In the genomic region with DNA sequence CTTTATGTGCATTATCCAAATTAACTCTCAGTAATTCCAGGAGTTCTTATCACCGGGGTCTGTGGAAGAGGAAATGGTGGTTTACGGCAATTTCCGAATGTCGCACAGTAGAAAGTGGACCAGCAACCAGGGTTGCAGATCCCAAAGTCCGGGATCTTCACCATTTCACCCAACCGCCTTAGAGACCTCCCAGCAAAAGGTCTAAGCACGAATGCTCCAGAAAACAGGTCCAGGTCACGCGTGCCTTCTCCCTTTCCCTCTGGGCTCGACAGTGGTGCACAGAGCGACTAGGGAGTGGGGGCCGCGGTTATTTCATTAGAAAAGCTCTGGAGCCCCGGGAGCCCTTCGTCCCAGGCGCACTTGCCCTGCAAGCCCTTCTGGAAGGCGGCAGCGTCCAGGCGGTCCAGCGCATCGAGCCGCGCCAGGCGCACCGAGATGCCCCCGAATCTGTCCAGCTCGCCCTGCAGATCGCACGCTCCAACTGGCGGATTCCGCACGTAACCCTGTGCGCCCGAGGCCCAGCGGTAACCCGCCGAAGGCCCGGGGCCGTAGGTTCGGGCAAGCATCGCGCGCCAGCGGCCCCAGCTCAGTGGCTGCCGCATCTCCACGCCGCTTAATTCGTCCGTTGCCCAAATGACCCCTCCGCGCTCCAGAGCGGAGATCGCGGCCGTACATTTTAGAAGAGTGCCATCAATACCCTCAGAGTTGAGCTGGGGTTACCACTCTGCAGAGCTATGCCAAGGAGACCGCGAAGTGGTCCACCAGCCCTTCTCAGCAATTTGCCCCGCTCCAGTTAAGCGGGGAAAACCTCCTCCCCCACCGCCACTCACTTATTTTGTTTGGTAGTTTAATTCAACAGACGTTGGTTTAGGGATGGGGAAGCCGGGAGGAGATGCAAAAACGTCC, we compare ENCODE assay signal across 1 cellular context.
A peak's percentile ranks its signal among the peaks of the same experiment; 100 is the strongest.
TF ChIP-seq lines count a peak whose summit lies in the region.

A gene with protein sequence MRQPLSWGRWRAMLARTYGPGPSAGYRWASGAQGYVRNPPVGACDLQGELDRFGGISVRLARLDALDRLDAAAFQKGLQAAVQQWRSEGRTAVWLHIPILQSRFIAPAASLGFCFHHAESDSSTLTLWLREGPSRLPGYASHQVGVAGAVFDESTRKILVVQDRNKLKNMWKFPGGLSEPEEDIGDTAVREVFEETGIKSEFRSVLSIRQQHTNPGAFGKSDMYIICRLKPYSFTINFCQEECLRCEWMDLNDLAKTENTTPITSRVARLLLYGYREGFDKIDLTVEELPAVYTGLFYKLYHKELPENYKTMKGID (minus strand): TSS at position 627 of the 906 bp plus-strand sequence. CDS start 25 bp downstream, at position 602.

TF ChIP-seq in GM12878, 131 proteins besides CTCF, POLR2A, EP300 and RAD21 (continues in another document):
- TF ChIP-seq RBBP5 (conservative IDR thresholded peaks at IDR 0.05) (no peak), SMARCA5 (IDR thresholded peaks at IDR 0.05) (0 out of 2 replicates have a peak, but pooled peaks have one; percentile 68), ZBED1 (IDR thresholded peaks at IDR 0.05; ENCODE audit: borderline replicate concordance) (no peak), SIN3A (IDR thresholded peaks at IDR 0.05; ENCODE audit: low read depth, low read length) (peak; percentile 36; the same call in 1 of the 2 replicates), BHLHE40 (IDR thresholded peaks at IDR 0.05; ENCODE audit: borderline replicate concordance in 1 of 2, low read depth in 2 of 2, low read length in 1 of 2) (0 out of 4 replicates have a peak, but pooled peaks of 1 of the 2 experiments have one; percentile 35), ZSCAN29 (IDR thresholded peaks at IDR 0.05) (0 out of 2 replicates have a peak, but pooled peaks have one; percentile 48), STAT1 (conservative IDR thresholded peaks at IDR 0.05) (no peak), RCOR1 (conservative IDR thresholded peaks at IDR 0.05; ENCODE audit: low read depth, low read length) (no peak), ATF7 (IDR thresholded peaks at IDR 0.05; ENCODE audit: low read depth) (no peak), TARDBP (IDR thresholded peaks at IDR 0.05; ENCODE audit: borderline replicate concordance) (no peak), DPF2 (IDR thresholded peaks at IDR 0.05) (no peak), SP1 (IDR thresholded peaks at IDR 0.05; ENCODE audit: low read depth, low read length) (no peak), GATAD2B (conservative IDR thresholded peaks at IDR 0.05; ENCODE audit: low read depth) (peak; percentile 32; the same call in 1 of the 2 replicates), NFIC (IDR thresholded peaks at IDR 0.05; ENCODE audit: low read depth, low read length) (no peak), CREB1 (IDR thresholded peaks at IDR 0.05; ENCODE audit: low read depth) (no peak), IKZF1 (conservative IDR thresholded peaks at IDR 0.05) (peak; percentile 44), NR2F1 (conservative IDR thresholded peaks at IDR 0.05) (peak; percentile 62), RB1 (IDR thresholded peaks at IDR 0.05; ENCODE audit: borderline replicate concordance) (no peak), KAT2A (conservative IDR thresholded peaks at IDR 0.05; ENCODE audit: control insufficient read depth, low read depth, low read length) (no peak), BCL11A (IDR thresholded peaks at IDR 0.05; ENCODE audit: low read depth, low read length) (no peak), IKZF2 (IDR thresholded peaks at IDR 0.05) (no peak), ZNF217 (IDR thresholded peaks at IDR 0.05) (no peak), IRF4 (IDR thresholded peaks at IDR 0.05; ENCODE audit: low read depth, low read length) (0 out of 2 replicates have a peak, but pooled peaks have one; percentile 6), ZNF207 (IDR thresholded peaks at IDR 0.05; ENCODE audit: borderline replicate concordance) (no peak), SREBF2 (IDR thresholded peaks at IDR 0.05; ENCODE audit: low read length) (no peak), CBX5 (IDR thresholded peaks at IDR 0.05; ENCODE audit: low read depth) (0 out of 2 replicates have a peak, but pooled peaks have one; percentile 38), GABPA (IDR thresholded peaks at IDR 0.05; ENCODE audit: low read depth) (no peak), LARP7 (IDR thresholded peaks at IDR 0.05) (peak; percentile 74), RUNX3 (IDR thresholded peaks at IDR 0.05; ENCODE audit: low read length) (no peak), CREM (IDR thresholded peaks at IDR 0.05; ENCODE audit: low read depth) (no peak), BRCA1 (IDR thresholded peaks at IDR 0.05; ENCODE audit: low read depth, low read length) (no peak), HDAC6 (IDR thresholded peaks at IDR 0.05; ENCODE audit: unreplicated experiment) (no peak), NR2C1 (IDR thresholded peaks at IDR 0.05) (peak; percentile 44; the same call in 1 of the 2 replicates), EZH2 (IDR thresholded peaks at IDR 0.05; ENCODE audit: borderline replicate concordance, control insufficient read depth, low read depth, low read length) (no peak), SMAD1 (IDR thresholded peaks at IDR 0.05; ENCODE audit: low read depth, partially characterized antibody) (no peak)
- TF ChIP-seq, protein P1, sequence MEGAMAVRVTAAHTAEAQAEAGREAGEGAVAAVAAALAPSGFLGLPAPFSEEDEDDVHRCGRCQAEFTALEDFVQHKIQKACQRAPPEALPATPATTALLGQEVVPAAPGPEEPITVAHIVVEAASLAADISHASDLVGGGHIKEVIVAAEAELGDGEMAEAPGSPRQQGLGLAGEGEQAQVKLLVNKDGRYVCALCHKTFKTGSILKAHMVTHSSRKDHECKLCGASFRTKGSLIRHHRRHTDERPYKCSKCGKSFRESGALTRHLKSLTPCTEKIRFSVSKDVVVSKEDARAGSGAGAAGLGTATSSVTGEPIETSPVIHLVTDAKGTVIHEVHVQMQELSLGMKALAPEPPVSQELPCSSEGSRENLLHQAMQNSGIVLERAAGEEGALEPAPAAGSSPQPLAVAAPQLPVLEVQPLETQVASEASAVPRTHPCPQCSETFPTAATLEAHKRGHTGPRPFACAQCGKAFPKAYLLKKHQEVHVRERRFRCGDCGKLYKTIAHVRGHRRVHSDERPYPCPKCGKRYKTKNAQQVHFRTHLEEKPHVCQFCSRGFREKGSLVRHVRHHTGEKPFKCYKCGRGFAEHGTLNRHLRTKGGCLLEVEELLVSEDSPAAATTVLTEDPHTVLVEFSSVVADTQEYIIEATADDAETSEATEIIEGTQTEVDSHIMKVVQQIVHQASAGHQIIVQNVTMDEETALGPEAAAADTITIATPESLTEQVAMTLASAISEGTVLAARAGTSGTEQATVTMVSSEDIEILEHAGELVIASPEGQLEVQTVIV (IDR thresholded peaks at IDR 0.05; ENCODE audit: borderline replicate concordance, partially characterized antibody), result peak; percentile 87
- TF ChIP-seq, protein P2, sequence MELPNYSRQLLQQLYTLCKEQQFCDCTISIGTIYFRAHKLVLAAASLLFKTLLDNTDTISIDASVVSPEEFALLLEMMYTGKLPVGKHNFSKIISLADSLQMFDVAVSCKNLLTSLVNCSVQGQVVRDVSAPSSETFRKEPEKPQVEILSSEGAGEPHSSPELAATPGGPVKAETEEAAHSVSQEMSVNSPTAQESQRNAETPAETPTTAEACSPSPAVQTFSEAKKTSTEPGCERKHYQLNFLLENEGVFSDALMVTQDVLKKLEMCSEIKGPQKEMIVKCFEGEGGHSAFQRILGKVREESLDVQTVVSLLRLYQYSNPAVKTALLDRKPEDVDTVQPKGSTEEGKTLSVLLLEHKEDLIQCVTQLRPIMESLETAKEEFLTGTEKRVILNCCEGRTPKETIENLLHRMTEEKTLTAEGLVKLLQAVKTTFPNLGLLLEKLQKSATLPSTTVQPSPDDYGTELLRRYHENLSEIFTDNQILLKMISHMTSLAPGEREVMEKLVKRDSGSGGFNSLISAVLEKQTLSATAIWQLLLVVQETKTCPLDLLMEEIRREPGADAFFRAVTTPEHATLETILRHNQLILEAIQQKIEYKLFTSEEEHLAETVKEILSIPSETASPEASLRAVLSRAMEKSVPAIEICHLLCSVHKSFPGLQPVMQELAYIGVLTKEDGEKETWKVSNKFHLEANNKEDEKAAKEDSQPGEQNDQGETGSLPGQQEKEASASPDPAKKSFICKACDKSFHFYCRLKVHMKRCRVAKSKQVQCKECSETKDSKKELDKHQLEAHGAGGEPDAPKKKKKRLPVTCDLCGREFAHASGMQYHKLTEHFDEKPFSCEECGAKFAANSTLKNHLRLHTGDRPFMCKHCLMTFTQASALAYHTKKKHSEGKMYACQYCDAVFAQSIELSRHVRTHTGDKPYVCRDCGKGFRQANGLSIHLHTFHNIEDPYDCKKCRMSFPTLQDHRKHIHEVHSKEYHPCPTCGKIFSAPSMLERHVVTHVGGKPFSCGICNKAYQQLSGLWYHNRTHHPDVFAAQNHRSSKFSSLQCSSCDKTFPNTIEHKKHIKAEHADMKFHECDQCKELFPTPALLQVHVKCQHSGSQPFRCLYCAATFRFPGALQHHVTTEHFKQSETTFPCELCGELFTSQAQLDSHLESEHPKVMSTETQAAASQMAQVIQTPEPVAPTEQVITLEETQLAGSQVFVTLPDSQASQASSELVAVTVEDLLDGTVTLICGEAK (IDR thresholded peaks at IDR 0.05; ENCODE audit: borderline replicate concordance), result no peak
- TF ChIP-seq, protein P3, sequence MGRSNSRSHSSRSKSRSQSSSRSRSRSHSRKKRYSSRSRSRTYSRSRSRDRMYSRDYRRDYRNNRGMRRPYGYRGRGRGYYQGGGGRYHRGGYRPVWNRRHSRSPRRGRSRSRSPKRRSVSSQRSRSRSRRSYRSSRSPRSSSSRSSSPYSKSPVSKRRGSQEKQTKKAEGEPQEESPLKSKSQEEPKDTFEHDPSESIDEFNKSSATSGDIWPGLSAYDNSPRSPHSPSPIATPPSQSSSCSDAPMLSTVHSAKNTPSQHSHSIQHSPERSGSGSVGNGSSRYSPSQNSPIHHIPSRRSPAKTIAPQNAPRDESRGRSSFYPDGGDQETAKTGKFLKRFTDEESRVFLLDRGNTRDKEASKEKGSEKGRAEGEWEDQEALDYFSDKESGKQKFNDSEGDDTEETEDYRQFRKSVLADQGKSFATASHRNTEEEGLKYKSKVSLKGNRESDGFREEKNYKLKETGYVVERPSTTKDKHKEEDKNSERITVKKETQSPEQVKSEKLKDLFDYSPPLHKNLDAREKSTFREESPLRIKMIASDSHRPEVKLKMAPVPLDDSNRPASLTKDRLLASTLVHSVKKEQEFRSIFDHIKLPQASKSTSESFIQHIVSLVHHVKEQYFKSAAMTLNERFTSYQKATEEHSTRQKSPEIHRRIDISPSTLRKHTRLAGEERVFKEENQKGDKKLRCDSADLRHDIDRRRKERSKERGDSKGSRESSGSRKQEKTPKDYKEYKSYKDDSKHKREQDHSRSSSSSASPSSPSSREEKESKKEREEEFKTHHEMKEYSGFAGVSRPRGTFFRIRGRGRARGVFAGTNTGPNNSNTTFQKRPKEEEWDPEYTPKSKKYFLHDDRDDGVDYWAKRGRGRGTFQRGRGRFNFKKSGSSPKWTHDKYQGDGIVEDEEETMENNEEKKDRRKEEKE (IDR thresholded peaks at IDR 0.05), result no peak
- TF ChIP-seq, protein P4, sequence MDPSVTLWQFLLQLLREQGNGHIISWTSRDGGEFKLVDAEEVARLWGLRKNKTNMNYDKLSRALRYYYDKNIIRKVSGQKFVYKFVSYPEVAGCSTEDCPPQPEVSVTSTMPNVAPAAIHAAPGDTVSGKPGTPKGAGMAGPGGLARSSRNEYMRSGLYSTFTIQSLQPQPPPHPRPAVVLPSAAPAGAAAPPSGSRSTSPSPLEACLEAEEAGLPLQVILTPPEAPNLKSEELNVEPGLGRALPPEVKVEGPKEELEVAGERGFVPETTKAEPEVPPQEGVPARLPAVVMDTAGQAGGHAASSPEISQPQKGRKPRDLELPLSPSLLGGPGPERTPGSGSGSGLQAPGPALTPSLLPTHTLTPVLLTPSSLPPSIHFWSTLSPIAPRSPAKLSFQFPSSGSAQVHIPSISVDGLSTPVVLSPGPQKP (IDR thresholded peaks at IDR 0.05; ENCODE audit: low read depth, low read length), result no peak
- TF ChIP-seq, protein P5, sequence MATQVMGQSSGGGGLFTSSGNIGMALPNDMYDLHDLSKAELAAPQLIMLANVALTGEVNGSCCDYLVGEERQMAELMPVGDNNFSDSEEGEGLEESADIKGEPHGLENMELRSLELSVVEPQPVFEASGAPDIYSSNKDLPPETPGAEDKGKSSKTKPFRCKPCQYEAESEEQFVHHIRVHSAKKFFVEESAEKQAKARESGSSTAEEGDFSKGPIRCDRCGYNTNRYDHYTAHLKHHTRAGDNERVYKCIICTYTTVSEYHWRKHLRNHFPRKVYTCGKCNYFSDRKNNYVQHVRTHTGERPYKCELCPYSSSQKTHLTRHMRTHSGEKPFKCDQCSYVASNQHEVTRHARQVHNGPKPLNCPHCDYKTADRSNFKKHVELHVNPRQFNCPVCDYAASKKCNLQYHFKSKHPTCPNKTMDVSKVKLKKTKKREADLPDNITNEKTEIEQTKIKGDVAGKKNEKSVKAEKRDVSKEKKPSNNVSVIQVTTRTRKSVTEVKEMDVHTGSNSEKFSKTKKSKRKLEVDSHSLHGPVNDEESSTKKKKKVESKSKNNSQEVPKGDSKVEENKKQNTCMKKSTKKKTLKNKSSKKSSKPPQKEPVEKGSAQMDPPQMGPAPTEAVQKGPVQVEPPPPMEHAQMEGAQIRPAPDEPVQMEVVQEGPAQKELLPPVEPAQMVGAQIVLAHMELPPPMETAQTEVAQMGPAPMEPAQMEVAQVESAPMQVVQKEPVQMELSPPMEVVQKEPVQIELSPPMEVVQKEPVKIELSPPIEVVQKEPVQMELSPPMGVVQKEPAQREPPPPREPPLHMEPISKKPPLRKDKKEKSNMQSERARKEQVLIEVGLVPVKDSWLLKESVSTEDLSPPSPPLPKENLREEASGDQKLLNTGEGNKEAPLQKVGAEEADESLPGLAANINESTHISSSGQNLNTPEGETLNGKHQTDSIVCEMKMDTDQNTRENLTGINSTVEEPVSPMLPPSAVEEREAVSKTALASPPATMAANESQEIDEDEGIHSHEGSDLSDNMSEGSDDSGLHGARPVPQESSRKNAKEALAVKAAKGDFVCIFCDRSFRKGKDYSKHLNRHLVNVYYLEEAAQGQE (IDR thresholded peaks at IDR 0.05; ENCODE audit: low read depth, low read length), result no peak
- TF ChIP-seq, protein P6, sequence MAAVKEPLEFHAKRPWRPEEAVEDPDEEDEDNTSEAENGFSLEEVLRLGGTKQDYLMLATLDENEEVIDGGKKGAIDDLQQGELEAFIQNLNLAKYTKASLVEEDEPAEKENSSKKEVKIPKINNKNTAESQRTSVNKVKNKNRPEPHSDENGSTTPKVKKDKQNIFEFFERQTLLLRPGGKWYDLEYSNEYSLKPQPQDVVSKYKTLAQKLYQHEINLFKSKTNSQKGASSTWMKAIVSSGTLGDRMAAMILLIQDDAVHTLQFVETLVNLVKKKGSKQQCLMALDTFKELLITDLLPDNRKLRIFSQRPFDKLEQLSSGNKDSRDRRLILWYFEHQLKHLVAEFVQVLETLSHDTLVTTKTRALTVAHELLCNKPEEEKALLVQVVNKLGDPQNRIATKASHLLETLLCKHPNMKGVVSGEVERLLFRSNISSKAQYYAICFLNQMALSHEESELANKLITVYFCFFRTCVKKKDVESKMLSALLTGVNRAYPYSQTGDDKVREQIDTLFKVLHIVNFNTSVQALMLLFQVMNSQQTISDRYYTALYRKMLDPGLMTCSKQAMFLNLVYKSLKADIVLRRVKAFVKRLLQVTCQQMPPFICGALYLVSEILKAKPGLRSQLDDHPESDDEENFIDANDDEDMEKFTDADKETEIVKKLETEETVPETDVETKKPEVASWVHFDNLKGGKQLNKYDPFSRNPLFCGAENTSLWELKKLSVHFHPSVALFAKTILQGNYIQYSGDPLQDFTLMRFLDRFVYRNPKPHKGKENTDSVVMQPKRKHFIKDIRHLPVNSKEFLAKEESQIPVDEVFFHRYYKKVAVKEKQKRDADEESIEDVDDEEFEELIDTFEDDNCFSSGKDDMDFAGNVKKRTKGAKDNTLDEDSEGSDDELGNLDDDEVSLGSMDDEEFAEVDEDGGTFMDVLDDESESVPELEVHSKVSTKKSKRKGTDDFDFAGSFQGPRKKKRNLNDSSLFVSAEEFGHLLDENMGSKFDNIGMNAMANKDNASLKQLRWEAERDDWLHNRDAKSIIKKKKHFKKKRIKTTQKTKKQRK (IDR thresholded peaks at IDR 0.05; ENCODE audit: low read depth, low read length), result no peak
